ENCODE assay signal across 2 cellular contexts in genomic region chr19:41433171-41433570, GRCh38.
TF ChIP-seq lines count a peak whose summit lies in the region.

No MANE protein-coding gene starts in this region.

TF ChIP-seq in WTC11, 78 proteins besides CTCF, POLR2A, EP300 and RAD21:
- TF ChIP-seq, protein P1, sequence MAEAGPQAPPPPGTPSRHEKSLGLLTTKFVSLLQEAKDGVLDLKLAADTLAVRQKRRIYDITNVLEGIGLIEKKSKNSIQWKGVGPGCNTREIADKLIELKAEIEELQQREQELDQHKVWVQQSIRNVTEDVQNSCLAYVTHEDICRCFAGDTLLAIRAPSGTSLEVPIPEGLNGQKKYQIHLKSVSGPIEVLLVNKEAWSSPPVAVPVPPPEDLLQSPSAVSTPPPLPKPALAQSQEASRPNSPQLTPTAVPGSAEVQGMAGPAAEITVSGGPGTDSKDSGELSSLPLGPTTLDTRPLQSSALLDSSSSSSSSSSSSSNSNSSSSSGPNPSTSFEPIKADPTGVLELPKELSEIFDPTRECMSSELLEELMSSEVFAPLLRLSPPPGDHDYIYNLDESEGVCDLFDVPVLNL (CRISPR knock-in tag; IDR thresholded peaks at IDR 0.05; ENCODE audit: borderline replicate concordance, low read depth) = no peak
- TF ChIP-seq, protein P2, sequence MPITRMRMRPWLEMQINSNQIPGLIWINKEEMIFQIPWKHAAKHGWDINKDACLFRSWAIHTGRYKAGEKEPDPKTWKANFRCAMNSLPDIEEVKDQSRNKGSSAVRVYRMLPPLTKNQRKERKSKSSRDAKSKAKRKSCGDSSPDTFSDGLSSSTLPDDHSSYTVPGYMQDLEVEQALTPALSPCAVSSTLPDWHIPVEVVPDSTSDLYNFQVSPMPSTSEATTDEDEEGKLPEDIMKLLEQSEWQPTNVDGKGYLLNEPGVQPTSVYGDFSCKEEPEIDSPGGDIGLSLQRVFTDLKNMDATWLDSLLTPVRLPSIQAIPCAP (CRISPR knock-in tag; IDR thresholded peaks at IDR 0.05) = no peak
- TF ChIP-seq TEAD1 (CRISPR knock-in tag; IDR thresholded peaks at IDR 0.05) (no peak), TP53 (CRISPR knock-in tag; IDR thresholded peaks at IDR 0.05) (no peak), ZNF396 (CRISPR knock-in tag; IDR thresholded peaks at IDR 0.05; ENCODE audit: borderline replicate concordance) (no peak), CDX4 (CRISPR knock-in tag; IDR thresholded peaks at IDR 0.05; ENCODE audit: borderline replicate concordance) (no peak), ZNF416 (CRISPR knock-in tag; IDR thresholded peaks at IDR 0.05) (no peak), HMGA2 (CRISPR knock-in tag; IDR thresholded peaks at IDR 0.05) (no peak), ELF4 (CRISPR knock-in tag; IDR thresholded peaks at IDR 0.05; ENCODE audit: low read depth) (no peak), ZBTB21 (CRISPR knock-in tag; IDR thresholded peaks at IDR 0.05; ENCODE audit: borderline replicate concordance) (no peak), MXD4 (CRISPR knock-in tag; IDR thresholded peaks at IDR 0.05; ENCODE audit: borderline replicate concordance) (no peak), NR1H2 (CRISPR knock-in tag; IDR thresholded peaks at IDR 0.05) (no peak), CREB1 (CRISPR knock-in tag; IDR thresholded peaks at IDR 0.05) (no peak)
- TF ChIP-seq, protein P3, sequence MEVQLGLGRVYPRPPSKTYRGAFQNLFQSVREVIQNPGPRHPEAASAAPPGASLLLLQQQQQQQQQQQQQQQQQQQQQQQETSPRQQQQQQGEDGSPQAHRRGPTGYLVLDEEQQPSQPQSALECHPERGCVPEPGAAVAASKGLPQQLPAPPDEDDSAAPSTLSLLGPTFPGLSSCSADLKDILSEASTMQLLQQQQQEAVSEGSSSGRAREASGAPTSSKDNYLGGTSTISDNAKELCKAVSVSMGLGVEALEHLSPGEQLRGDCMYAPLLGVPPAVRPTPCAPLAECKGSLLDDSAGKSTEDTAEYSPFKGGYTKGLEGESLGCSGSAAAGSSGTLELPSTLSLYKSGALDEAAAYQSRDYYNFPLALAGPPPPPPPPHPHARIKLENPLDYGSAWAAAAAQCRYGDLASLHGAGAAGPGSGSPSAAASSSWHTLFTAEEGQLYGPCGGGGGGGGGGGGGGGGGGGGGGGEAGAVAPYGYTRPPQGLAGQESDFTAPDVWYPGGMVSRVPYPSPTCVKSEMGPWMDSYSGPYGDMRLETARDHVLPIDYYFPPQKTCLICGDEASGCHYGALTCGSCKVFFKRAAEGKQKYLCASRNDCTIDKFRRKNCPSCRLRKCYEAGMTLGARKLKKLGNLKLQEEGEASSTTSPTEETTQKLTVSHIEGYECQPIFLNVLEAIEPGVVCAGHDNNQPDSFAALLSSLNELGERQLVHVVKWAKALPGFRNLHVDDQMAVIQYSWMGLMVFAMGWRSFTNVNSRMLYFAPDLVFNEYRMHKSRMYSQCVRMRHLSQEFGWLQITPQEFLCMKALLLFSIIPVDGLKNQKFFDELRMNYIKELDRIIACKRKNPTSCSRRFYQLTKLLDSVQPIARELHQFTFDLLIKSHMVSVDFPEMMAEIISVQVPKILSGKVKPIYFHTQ (CRISPR knock-in tag; IDR thresholded peaks at IDR 0.05) = no peak
- TF ChIP-seq, protein P4, sequence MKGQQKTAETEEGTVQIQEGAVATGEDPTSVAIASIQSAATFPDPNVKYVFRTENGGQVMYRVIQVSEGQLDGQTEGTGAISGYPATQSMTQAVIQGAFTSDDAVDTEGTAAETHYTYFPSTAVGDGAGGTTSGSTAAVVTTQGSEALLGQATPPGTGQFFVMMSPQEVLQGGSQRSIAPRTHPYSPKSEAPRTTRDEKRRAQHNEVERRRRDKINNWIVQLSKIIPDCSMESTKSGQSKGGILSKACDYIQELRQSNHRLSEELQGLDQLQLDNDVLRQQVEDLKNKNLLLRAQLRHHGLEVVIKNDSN (CRISPR knock-in tag; IDR thresholded peaks at IDR 0.05) = no peak
- TF ChIP-seq, protein P5, sequence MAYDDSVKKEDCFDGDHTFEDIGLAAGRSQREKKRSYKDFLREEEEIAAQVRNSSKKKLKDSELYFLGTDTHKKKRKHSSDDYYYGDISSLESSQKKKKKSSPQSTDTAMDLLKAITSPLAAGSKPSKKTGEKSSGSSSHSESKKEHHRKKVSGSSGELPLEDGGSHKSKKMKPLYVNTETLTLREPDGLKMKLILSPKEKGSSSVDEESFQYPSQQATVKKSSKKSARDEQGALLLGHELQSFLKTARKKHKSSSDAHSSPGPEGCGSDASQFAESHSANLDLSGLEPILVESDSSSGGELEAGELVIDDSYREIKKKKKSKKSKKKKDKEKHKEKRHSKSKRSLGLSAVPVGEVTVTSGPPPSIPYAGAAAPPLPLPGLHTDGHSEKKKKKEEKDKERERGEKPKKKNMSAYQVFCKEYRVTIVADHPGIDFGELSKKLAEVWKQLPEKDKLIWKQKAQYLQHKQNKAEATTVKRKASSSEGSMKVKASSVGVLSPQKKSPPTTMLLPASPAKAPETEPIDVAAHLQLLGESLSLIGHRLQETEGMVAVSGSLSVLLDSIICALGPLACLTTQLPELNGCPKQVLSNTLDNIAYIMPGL (CRISPR knock-in tag; IDR thresholded peaks at IDR 0.05) = no peak

TF ChIP-seq in HepG2, 621 proteins besides CTCF, POLR2A, EP300 and RAD21:
- peak; percentile 63 for TF ChIP-seq AGO2 (optimal IDR thresholded peaks at IDR 0.05; ENCODE audit: low read depth, low read length)
- TF ChIP-seq JUND (CRISPR knock-in tag; IDR thresholded peaks at IDR 0.05) = no peak
- TF ChIP-seq ZNF260 (CRISPR knock-in tag; IDR thresholded peaks at IDR 0.05; ENCODE audit: borderline replicate concordance, low read depth) = no peak
- 0 out of 2 replicates have a peak, but pooled peaks have one; percentile 29 for TF ChIP-seq RBFOX2 (IDR thresholded peaks at IDR 0.05; ENCODE audit: low read depth, low read length)
- no peak for TF ChIP-seq ZNF230 (CRISPR knock-in tag; IDR thresholded peaks at IDR 0.05)
- no peak for TF ChIP-seq GTF3A (CRISPR knock-in tag; conservative IDR thresholded peaks at IDR 0.05)
- no peak for TF ChIP-seq ZNF724P (CRISPR knock-in tag; IDR thresholded peaks at IDR 0.05; ENCODE audit: borderline replicate concordance)
- TF ChIP-seq, protein P6, sequence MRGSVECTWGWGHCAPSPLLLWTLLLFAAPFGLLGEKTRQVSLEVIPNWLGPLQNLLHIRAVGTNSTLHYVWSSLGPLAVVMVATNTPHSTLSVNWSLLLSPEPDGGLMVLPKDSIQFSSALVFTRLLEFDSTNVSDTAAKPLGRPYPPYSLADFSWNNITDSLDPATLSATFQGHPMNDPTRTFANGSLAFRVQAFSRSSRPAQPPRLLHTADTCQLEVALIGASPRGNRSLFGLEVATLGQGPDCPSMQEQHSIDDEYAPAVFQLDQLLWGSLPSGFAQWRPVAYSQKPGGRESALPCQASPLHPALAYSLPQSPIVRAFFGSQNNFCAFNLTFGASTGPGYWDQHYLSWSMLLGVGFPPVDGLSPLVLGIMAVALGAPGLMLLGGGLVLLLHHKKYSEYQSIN (CRISPR knock-in tag; IDR thresholded peaks at IDR 0.05; ENCODE audit: borderline replicate concordance) = no peak
- no peak for TF ChIP-seq ZNF17 (CRISPR knock-in tag; IDR thresholded peaks at IDR 0.05)
- TF ChIP-seq HMG20B (CRISPR knock-in tag; conservative IDR thresholded peaks at IDR 0.05) = no peak
- TF ChIP-seq ZFP36L2 (CRISPR knock-in tag; IDR thresholded peaks at IDR 0.05) = no peak
- no peak for TF ChIP-seq STAT5B (CRISPR knock-in tag; IDR thresholded peaks at IDR 0.05)
- TF ChIP-seq ZNF674 (CRISPR knock-in tag; IDR thresholded peaks at IDR 0.05; ENCODE audit: low read depth) = no peak
- TF ChIP-seq YEATS4 (CRISPR knock-in tag; IDR thresholded peaks at IDR 0.05; ENCODE audit: borderline replicate concordance) = no peak
- no peak for TF ChIP-seq MAZ (IDR thresholded peaks at IDR 0.05; ENCODE audit: borderline replicate concordance, low read depth, low read length)
- TF ChIP-seq MAZ (CRISPR knock-in tag; IDR thresholded peaks at IDR 0.05; ENCODE audit: low read depth) = no peak
- TF ChIP-seq ZNF747 (CRISPR knock-in tag; IDR thresholded peaks at IDR 0.05; ENCODE audit: borderline replicate concordance) = no peak
